31 cellular contexts compared by ENCODE assay signal in the genomic region with DNA sequence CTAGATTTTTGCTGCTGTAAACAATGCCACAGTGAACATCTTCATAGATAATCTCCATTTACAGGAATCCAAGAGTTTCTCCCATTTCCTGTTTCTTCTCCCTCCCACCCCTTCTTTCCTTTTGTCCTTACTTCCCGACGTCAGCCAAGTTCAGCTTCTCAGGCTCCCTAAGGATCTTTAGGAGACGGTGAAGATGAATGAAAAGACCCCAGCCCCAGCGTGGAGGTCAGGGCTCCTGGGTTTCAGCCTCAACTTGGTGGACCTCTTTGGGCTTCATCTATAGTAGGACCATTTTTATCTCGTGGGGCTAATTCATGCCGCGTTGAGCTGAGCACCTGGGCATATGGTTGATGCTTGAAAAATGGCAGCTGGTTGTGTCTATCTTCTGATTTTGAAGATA. TPM values are rescaled to one million over a fixed set of nuclear protein-coding genes. Genes with fewer than 3 reads are reported as not detected.
DNase-seq lines count a peak whose midpoint lies in the region; ATAC-seq and TF ChIP-seq lines count a peak whose summit lies in the region.
"Had no signal": no experiment of that assay in that cellular context is flagged by ENCODE, and none has a peak within 500 bp of the region (broad histone marks: within the 10 kb centered on the region; RNA-seq: fewer than 3 reads in every experiment).

No MANE protein-coding gene starts in this region.

- H3K27ac ChIP-seq in CD4-positive, CD25-positive, alpha-beta regulatory T cell (ENCODE audit: insufficient read depth, low read length, poor library complexity, severe bottlenecking), result no peak overlapping the region
- H3K27ac ChIP-seq: ascending aorta, suprapubic skin had no signal

- BruUV-seq in MCF 10A (replicated peaks; lab: Mats Ljungman, UMichigan), result no TSS peak

- POLR2A ChIA-PET in MCF 10A (lab: Yijun Ruan, JAX), result interaction anchor here (0.9 kb wide), 1 partner anchor 23 kb away, joined by 3 read pairs; no protein-coding TSS in a partner anchor

- H3K9me3 Mint-ChIP-seq in CD4-positive, CD25-positive, alpha-beta regulatory T cell, result no peaks in the 10 kb centered on the region
- no peaks in the 10 kb centered on the region for H3K9me3 Mint-ChIP-seq in IgD-negative memory B cell
- no peaks in the 10 kb centered on the region for H3K9me3 Mint-ChIP-seq in MCF 10A (ENCODE audit: unreplicated experiment)
- H3K9me3 Mint-ChIP-seq: naive thymus-derived CD8-positive, alpha-beta T cell had no signal

- H3K27me3 Mint-ChIP-seq in CD4-positive, CD25-positive, alpha-beta regulatory T cell, result no peaks in the 10 kb centered on the region
- H3K27me3 Mint-ChIP-seq in IgD-negative memory B cell (no peaks in the 10 kb centered on the region), MCF 10A (ENCODE audit: insufficient read depth, unreplicated experiment) (no peaks in the 10 kb centered on the region)
- H3K27me3 Mint-ChIP-seq: activated CD4-positive, alpha-beta memory T cell treated with anti-CD3 and anti-CD28 coated beads, Interleukin-2, amount 10 ng/mL, durations not matched to agents 7 days and 5 days; activated naive CD8-positive, alpha-beta T cell; naive thymus-derived CD8-positive, alpha-beta T cell had no signal

- H3K36me3 Mint-ChIP-seq in CD4-positive, CD25-positive, alpha-beta regulatory T cell, result peaks cover 14% of the 10 kb centered on the region
- H3K36me3 Mint-ChIP-seq in IgD-negative memory B cell (peaks cover 12% of the 10 kb centered on the region), MCF 10A (ENCODE audit: insufficient read depth, unreplicated experiment) (peaks cover 27% of the 10 kb centered on the region)

- no peaks in the 10 kb centered on the region for H3K9me3 ChIP-seq in CD4-positive, CD25-positive, alpha-beta regulatory T cell (ENCODE audit: control insufficient read depth in 2 of 2, low read length in 2 of 2)
- H3K9me3 ChIP-seq: ascending aorta, suprapubic skin had no signal

- ATAC-seq in CD4-positive, CD25-positive, alpha-beta regulatory T cell (ENCODE audit: low read depth in 2 of 2), result no peak
- ATAC-seq: left ventricle myocardium superior; naive thymus-derived CD8-positive, alpha-beta T cell had no signal

- no peaks in the 10 kb centered on the region for H3K27me3 ChIP-seq in CD4-positive, CD25-positive, alpha-beta regulatory T cell (ENCODE audit: control insufficient read depth, insufficient read depth, low read length)
- H3K27me3 ChIP-seq: ascending aorta, suprapubic skin had no signal

- CTCF ChIA-PET in MCF 10A (lab: Yijun Ruan, JAX), result no interaction called here

- H3K4me1 Mint-ChIP-seq in CD4-positive, CD25-positive, alpha-beta regulatory T cell, result peaks cover 25 to 87% (median 56%) of the 10 kb centered on the region in 4 donors
- H3K4me1 Mint-ChIP-seq in IgD-negative memory B cell (peaks cover 56 to 72% (median 59%) of the 10 kb centered on the region in 3 donors), MCF 10A (ENCODE audit: insufficient read depth, unreplicated experiment) (peaks cover 9% of the 10 kb centered on the region)

- peak overlapping the region in 2 of 3 donors; percentile 56 to 71 for H3K27ac Mint-ChIP-seq in CD4-positive, CD25-positive, alpha-beta regulatory T cell
- H3K27ac Mint-ChIP-seq in IgD-negative memory B cell (peak overlapping the region in 2 of 3 donors; percentile 44 to 58), MCF 10A (ENCODE audit: low read depth, unreplicated experiment) (no peak overlapping the region)
- H3K27ac Mint-ChIP-seq: activated CD4-positive, alpha-beta memory T cell treated with anti-CD3 and anti-CD28 coated beads, Interleukin-2, amount 10 ng/mL, durations not matched to agents 7 days and 5 days; activated naive CD8-positive, alpha-beta T cell had no signal

- intact Hi-C loops in posterior vena cava (cut with DNase I) (no loop called here), MCF 10A (cut with micrococcal nuclease) (no loop called here)

- no peak overlapping the region for H3K4me3 ChIP-seq in CD4-positive, CD25-positive, alpha-beta regulatory T cell (ENCODE audit: low read depth, low read length)
- no peak overlapping the region for H3K4me3 ChIP-seq in fibroblast of pulmonary artery (replicated peaks; ENCODE audit: low read depth, low read length)
- H3K4me3 ChIP-seq: ascending aorta, suprapubic skin had no signal

- peaks cover 52% of the 10 kb centered on the region for H3K4me1 ChIP-seq in CD4-positive, CD25-positive, alpha-beta regulatory T cell (ENCODE audit: control insufficient read depth, insufficient read depth, low read length, poor library complexity, severe bottlenecking)

- peak overlapping the region in 3 of 4 donors; percentile 68 to 75 (median 73) for H3K4me3 Mint-ChIP-seq in CD4-positive, CD25-positive, alpha-beta regulatory T cell
- H3K4me3 Mint-ChIP-seq in IgD-negative memory B cell (peak overlapping the region in 2 of 4 donors; percentile 30 to 43), MCF 10A (ENCODE audit: unreplicated experiment) (no peak overlapping the region)
- H3K4me3 Mint-ChIP-seq: activated CD4-positive, alpha-beta memory T cell treated with anti-CD3 and anti-CD28 coated beads, Interleukin-2, amount 10 ng/mL, durations not matched to agents 7 days and 5 days had no signal

- DNase-seq in CD4-positive, CD25-positive, alpha-beta regulatory T cell, result no peak
- DNase-seq in fibroblast of pulmonary artery (ENCODE audit: low read depth) (peak; percentile 20), posterior vena cava (ENCODE audit: low spot score) (peak; percentile 59), NOMO-1 treated with DMSO at 0.1 percent for 48 hours (lab: John Stamatoyannopoulos, UW; ENCODE audit: unreplicated experiment) (no peak), MCF 10A (ENCODE audit: unreplicated experiment) (no peak), mucosa of gallbladder (ENCODE audit: low spot score) (no peak)
- no peak for DNase-seq in effector CD4-positive, alpha-beta T cell
- DNase-seq: activated CD4-positive, alpha-beta memory T cell treated with anti-CD3 and anti-CD28 coated beads, Interleukin-2, amount 10 ng/mL, durations not matched to agents 7 days and 5 days; activated CD4-positive, CD25-positive, alpha-beta regulatory T cell treated with anti-CD3 and anti-CD28 coated beads, Interleukin-2, amount 50 U/mL, for 72 hours; activated effector memory CD4-positive, alpha-beta T cell treated with anti-CD3 and anti-CD28 coated beads, Interleukin-2, amount 50 U/mL, for 16 hours; activated T-cell treated with anti-CD3 and anti-CD28 coated beads for 4 hours; DMS 273 treated with DMSO at 0.1 percent for 48 hours; effector CD8-positive, alpha-beta T cell; EL; islet precursor cell; KG1; left ventricle myocardium superior; midbrain; MM.1S; naive thymus-derived CD8-positive, alpha-beta T cell; NCI-H1105 treated with DMSO at 0.1 percent for 48 hours; NCI-H1930; NCI-H2171 treated with DMSO at 0.1 percent for 48 hours; NCI-H510A; OCI-M1; stimulated activated naive CD4-positive, alpha-beta T cell treated with Interleukin-2 at 50 U/mL for 16 hours; T-helper 1 cell had no signal

- TF ChIP-seq CTCF in fibroblast of pulmonary artery (IDR thresholded peaks at IDR 0.05; ENCODE audit: low read length, missing control alignments), result no peak
- no peak for TF ChIP-seq CTCF in MCF 10A (IDR thresholded peaks at IDR 0.05; ENCODE audit: unreplicated experiment)

- H3K36me3 ChIP-seq in CD4-positive, CD25-positive, alpha-beta regulatory T cell (ENCODE audit: control insufficient read depth, insufficient read depth, low read length), result no peaks in the 10 kb centered on the region
- H3K36me3 ChIP-seq: ascending aorta had no signal

RNA-seq across cellular contexts. Expression of gene CMIP, which starts 32.1 kb away (rescaled TPM):
- total RNA-seq in CD4-positive, CD25-positive, alpha-beta regulatory T cell, result 49.7 TPM
- under 1 TPM; 0.21 to 0.96 (median 0.76) TPM for polyA plus RNA-seq in CD4-positive, CD25-positive, alpha-beta regulatory T cell
- polyA plus RNA-seq in IgD-negative memory B cell, result 1.4 TPM
- total RNA-seq in posterior vena cava, result 10 to 100 TPM; 38.2 to 45.2 TPM
- 44.3 and 53.6 TPM in 2 replicates for total RNA-seq in MCF 10A (2022)
- total RNA-seq in mucosa of gallbladder, result 95.5 TPM

Comparison
In these comparisons a context has a peak if more than half of its experiments do, and no peak if none do; other contexts are left out.
1. DNase-seq: peak in fibroblast of pulmonary artery (single experiment) and posterior vena cava (single experiment); none in CD4-positive, CD25-positive, alpha-beta regulatory T cell (0 of 3), NOMO-1 treated with DMSO at 0.1 percent for 48 hours (single experiment), effector CD4-positive, alpha-beta T cell (single experiment), MCF 10A (single experiment) and mucosa of gallbladder (single experiment).